Comparison of ENCODE assay signal across 9 cellular contexts in the genomic region with DNA sequence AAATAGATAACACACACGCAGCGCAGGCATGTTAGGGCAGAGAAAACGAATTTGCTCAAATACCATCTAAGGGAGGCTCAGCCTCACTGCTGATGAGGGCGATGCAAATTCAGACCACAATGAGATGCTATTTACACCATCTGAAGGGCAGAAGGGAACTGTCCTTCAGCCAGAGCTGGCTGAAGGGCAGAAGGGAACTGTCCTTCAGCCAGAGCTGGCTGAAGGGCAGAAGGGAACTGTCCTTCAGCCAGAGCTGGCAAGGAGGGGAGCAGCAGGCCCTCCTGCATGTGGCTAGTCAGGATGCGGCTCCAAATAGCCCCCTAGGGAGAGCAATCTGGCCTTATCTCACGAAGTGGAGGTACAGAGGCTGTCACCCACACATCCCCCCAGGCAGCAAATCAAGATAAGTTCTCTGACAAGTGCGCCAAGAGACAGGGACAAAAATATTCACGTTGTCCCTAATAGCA. TPM values are rescaled to one million over a fixed set of nuclear protein-coding genes. Genes with fewer than 3 reads are reported as not detected.
DNase-seq lines count a peak whose midpoint lies in the region; ATAC-seq, FAIRE-seq and TF ChIP-seq lines count a peak whose summit lies in the region.
"Had no signal": no experiment of that assay in that cellular context is flagged by ENCODE, and none has a peak within 500 bp of the region (broad histone marks: within the 10 kb centered on the region; RNA-seq: fewer than 3 reads in every experiment).

No MANE protein-coding gene starts in this region.

- H3K79me2 ChIP-seq in OCI-LY1 (ENCODE audit: insufficient read depth, low read length) = no peaks in the 10 kb centered on the region

- no peak for TF ChIP-seq POLR2A in esophagus muscularis mucosa (IDR thresholded peaks at IDR 0.05; ENCODE audit: low read depth)
- TF ChIP-seq POLR2A in lower leg skin (IDR thresholded peaks at IDR 0.05) = no peak

- DNase-seq in GM18507 (ENCODE audit: extremely low spot score, insufficient read length, low read depth) (no peak), H7 (no peak), esophagus muscularis mucosa (ENCODE audit: extremely low spot score) (no peak), psoas muscle (peak; percentile 15 to 28), NCI-H748 (lab: John Stamatoyannopoulos, UW; ENCODE audit: unreplicated experiment) (no peak), lower leg skin (ENCODE audit: low spot score in 2 of 2) (no peak)
- DNase-seq in stimulated activated CD4-positive, alpha-beta T cell treated with anti-CD3 and anti-CD28 coated beads, Interleukin-4, amount 100 ng/mL, for 4 hours = no peak

- ATAC-seq in psoas muscle = peak in 3 of 4 donors; percentile 46 to 68 (median 47)

- H3K4me2 ChIP-seq in OCI-LY1 (ENCODE audit: low read length) = peak overlapping the region; percentile 79

- H3K27me3 ChIP-seq in H7 (ENCODE audit: control insufficient read depth, insufficient read depth, low read length) (no peaks in the 10 kb centered on the region), OCI-LY1 (ENCODE audit: insufficient read depth, low read length) (no peaks in the 10 kb centered on the region), esophagus muscularis mucosa (no peaks in the 10 kb centered on the region), psoas muscle (ENCODE audit: insufficient read depth in 3 of 3, low read length in 2 of 3) (no peaks in the 10 kb centered on the region)

- no peaks in the 10 kb centered on the region for H4K20me1 ChIP-seq in OCI-LY1 (ENCODE audit: insufficient read depth, low read length)

- no peaks in the 10 kb centered on the region for H3K9me2 ChIP-seq in OCI-LY1 (ENCODE audit: low read depth, low read length)

- no peak for TF ChIP-seq EP300 in esophagus muscularis mucosa (IDR thresholded peaks at IDR 0.05)

- intact Hi-C loops in esophagus muscularis mucosa (cut with DNase I) (no loop called here), psoas muscle (cut with DNase I) (no loop called here), lower leg skin (cut with DNase I; ENCODE audit: low total_unique reads) (no loop called here)

- H3F3A ChIP-seq in OCI-LY1 (ENCODE audit: insufficient read depth, low read length) = 0 out of 2 replicates have a peak, but pooled peaks cover 7% of the 10 kb centered on the region

- peaks cover 53% of the 10 kb centered on the region for H3K4me1 ChIP-seq in OCI-LY1 (ENCODE audit: insufficient read depth, low read length, severe bottlenecking)
- H3K4me1 ChIP-seq in esophagus muscularis mucosa = peaks cover 10 to 21% (median 19%) of the 10 kb centered on the region in 4 donors
- H3K4me1 ChIP-seq in psoas muscle = peaks cover 9% of the 10 kb centered on the region

- H3K9ac ChIP-seq in OCI-LY1 (ENCODE audit: low read length) = peak overlapping the region; percentile 78

- no peak overlapping the region for H2AFZ ChIP-seq in OCI-LY1 (ENCODE audit: low read length)

- TF ChIP-seq CTCF in OCI-LY1 (IDR thresholded peaks at IDR 0.05; ENCODE audit: low read length) = no peak
- TF ChIP-seq CTCF in esophagus muscularis mucosa (IDR thresholded peaks at IDR 0.05) = no peak
- TF ChIP-seq CTCF in psoas muscle (IDR thresholded peaks at IDR 0.05) = no peak
- no peak for TF ChIP-seq CTCF in lower leg skin (IDR thresholded peaks at IDR 0.05)

- FAIRE-seq in GM18507 (lab: Jason Lieb, UNC) = peak; percentile 71

- no peaks in the 10 kb centered on the region for H3K9me3 ChIP-seq in OCI-LY1 (ENCODE audit: low read length)
- H3K9me3 ChIP-seq in esophagus muscularis mucosa = no peaks in the 10 kb centered on the region
- no peaks in the 10 kb centered on the region for H3K9me3 ChIP-seq in psoas muscle

- H3K27ac ChIP-seq in OCI-LY1 (ENCODE audit: low read depth, low read length, poor library complexity, severe bottlenecking) = peak overlapping the region; percentile 99
- H3K27ac ChIP-seq in esophagus muscularis mucosa (replicated peaks in 1 of 4) = peak overlapping the region; percentile 65 to 79 (median 77)
- peak overlapping the region; percentile 41 for H3K27ac ChIP-seq in psoas muscle

- 32% methylated on average over 8 of the region's 8 CpGs for WGBS in esophagus muscularis mucosa
- 16 to 25% (median 22%) methylated on average over 8 of the region's 8 CpGs for WGBS in psoas muscle, 3 donors
- WGBS in lower leg skin, 2 donors = 9 to 17% methylated on average over 8 of the region's 8 CpGs

- H3K36me3 ChIP-seq in H7 (replicated peaks; ENCODE audit: control insufficient read depth, insufficient read depth, low read length) = no peaks in the 10 kb centered on the region
- no peaks in the 10 kb centered on the region for H3K36me3 ChIP-seq in OCI-LY1 (ENCODE audit: insufficient read depth, low read length)
- no peaks in the 10 kb centered on the region for H3K36me3 ChIP-seq in esophagus muscularis mucosa
- H3K36me3 ChIP-seq in psoas muscle (ENCODE audit: insufficient read depth in 1 of 2, low read depth in 1 of 2) = no peaks in the 10 kb centered on the region

- H3K4me3 ChIP-seq in H7 (ENCODE audit: insufficient read depth, low read depth, low read length) (peak overlapping the region; percentile 44), OCI-LY1 (ENCODE audit: low read depth, low read length, poor library complexity, severe bottlenecking) (peak overlapping the region; percentile 64), esophagus muscularis mucosa (peak overlapping the region; percentile 58 to 70 (median 62)), psoas muscle (peak overlapping the region; percentile 64), lower leg skin (ENCODE audit: low read depth, poor library complexity, severe bottlenecking) (no peak overlapping the region)

RNA-seq across cellular contexts. Expression of a gene that starts 7.5 kb away (rescaled TPM):
- total RNA-seq in H7 (2014; rRNA removed; shearing (Covaris generic)) = 26.7 and 29.0 TPM in 2 replicates
- total RNA-seq in esophagus muscularis mucosa = 100 to 1,000 TPM in 2 of 4 donors, 10 to 100 TPM in 2; 91.9 to 251 (median 129) TPM
- total RNA-seq in psoas muscle = 10 to 100 TPM; 14.7 to 26.9 (median 19.9) TPM
- polyA plus RNA-seq in psoas muscle = 10 to 100 TPM; 27.0 to 35.3 (median 29.1) TPM
- total RNA-seq in lower leg skin = 10 to 100 TPM; 22.9 to 59.2 (median 46.4) TPM

RNA-seq across cellular contexts. Expression of a gene that starts 22.5 kb away (rescaled TPM):
- total RNA-seq in H7 (2014; rRNA removed; shearing (Covaris generic)) = 0.42 and 0.81 TPM in 2 replicates
- 10 to 100 TPM; 17.6 to 34.6 (median 20.5) TPM for total RNA-seq in esophagus muscularis mucosa
- 1 to 10 TPM; 3.6 to 8.3 (median 5.6) TPM for total RNA-seq in psoas muscle
- 1 to 10 TPM; 1.6 to 3.5 (median 3.1) TPM for polyA plus RNA-seq in psoas muscle
- 10 to 100 TPM in 2 of 4 donors, 1 to 10 TPM in 2; 7.7 to 13.4 (median 10.6) TPM for total RNA-seq in lower leg skin
- total RNA-seq: T-helper 1 cell treated with Interleukin-12 subunit alpha and Interleukin-12 subunit beta and Interleukin-4 antibody, amounts not matched to agents 30 ng/mL and 1 ng/mL, for 36 hours had no signal

RNA-seq across cellular contexts. Expression of a gene that starts 25.4 kb away (rescaled TPM):
- total RNA-seq in H7 (2014; rRNA removed; shearing (Covaris generic)) = 132 and 162 TPM in 2 replicates
- total RNA-seq in esophagus muscularis mucosa = 100 to 1,000 TPM; 163 to 197 (median 182) TPM
- total RNA-seq in psoas muscle = 100 to 1,000 TPM; 141 to 255 (median 191) TPM
- polyA plus RNA-seq in psoas muscle = 100 to 1,000 TPM; 300 to 346 (median 316) TPM
- total RNA-seq in lower leg skin = 100 to 1,000 TPM in 3 of 4 donors, 10 to 100 TPM in 1; 81.0 to 164 (median 118) TPM

RNA-seq across cellular contexts. Expression of a gene that starts 48.1 kb away (rescaled TPM):
- 0.33 and 0.42 TPM in 2 replicates for total RNA-seq in H7 (2014; rRNA removed; shearing (Covaris generic))
- total RNA-seq in esophagus muscularis mucosa (1 to 10 TPM in 1 of 4 donors, under 1 TPM in 3; 0.42 to 1.4 (median 0.70) TPM), psoas muscle (10 to 100 TPM; 47.5 to 90.6 (median 59.5) TPM), lower leg skin (under 1 TPM in 1 of 4 donors, not detected in 3; 0.49 TPM)
- 10 to 100 TPM; 37.6 to 79.3 (median 50.0) TPM for polyA plus RNA-seq in psoas muscle

RNA-seq across cellular contexts. Expression of a gene that starts 48.3 kb away (rescaled TPM):
- total RNA-seq in H7 (2014; rRNA removed; shearing (Covaris generic)) = not detected in 2 replicates
- total RNA-seq in esophagus muscularis mucosa (under 1 TPM in 2 of 4 donors, not detected in 2; 0.06 to 0.17 TPM), psoas muscle (1 to 10 TPM in 1 of 4 donors, under 1 TPM in 3; 0.44 to 1.3 (median 0.69) TPM), lower leg skin (not detected)
- under 1 TPM; 0.01 to 0.13 (median 0.07) TPM for polyA plus RNA-seq in psoas muscle
- total RNA-seq: T-helper 1 cell treated with Interleukin-12 subunit alpha and Interleukin-12 subunit beta and Interleukin-4 antibody, amounts not matched to agents 30 ng/mL and 1 ng/mL, for 36 hours had no signal

Comparison
In these comparisons a context has a peak if more than half of its experiments do, and no peak if none do; other contexts are left out.
1. DNase-seq: peak in psoas muscle (2 of 2); none in GM18507 (single experiment), H7 (single experiment), esophagus muscularis mucosa (single experiment), NCI-H748 (single experiment), lower leg skin (0 of 2) and stimulated activated CD4-positive, alpha-beta T cell treated with anti-CD3 and anti-CD28 coated beads, Interleukin-4, amount 100 ng/mL, for 4 hours (0 of 2).
2. H3K27ac ChIP-seq: peak in every context shown above with its lines; median percentile 99 in OCI-LY1; 77 in esophagus muscularis mucosa; 41 in psoas muscle.